17 cellular contexts compared by ENCODE assay signal in genomic region chr18:79503406-79503805, GRCh38.
DNase-seq lines count a peak whose midpoint lies in the region; ATAC-seq and TF ChIP-seq lines count a peak whose summit lies in the region.
"Had no signal": no experiment of that assay in that cellular context is flagged by ENCODE, and none has a peak within 500 bp of the region (broad histone marks: within the 10 kb centered on the region; RNA-seq: fewer than 3 reads in every experiment).

No MANE protein-coding gene starts in this region.

- no peak overlapping the region for H3K27ac Mint-ChIP-seq in activated CD8-positive, alpha-beta memory T cell treated with anti-CD3 and anti-CD28 coated beads, Interleukin-2, amount 10 ng/mL, durations not matched to agents 7 days and 5 days
- H3K27ac Mint-ChIP-seq in IgD-negative memory B cell (peak overlapping the region in 2 of 3 donors; percentile 23 to 57), endothelial cell (ENCODE audit: unreplicated experiment) (no peak overlapping the region)
- no peak overlapping the region for H3K27ac Mint-ChIP-seq in stimulated activated effector memory CD8-positive, alpha-beta T cell treated with anti-CD3 and anti-CD28 coated beads, Interleukin-12 subunit alpha, Interleukin-12 subunit beta, amount 100 ng/mL, for 72 hours

- peaks cover 11% of the 10 kb centered on the region for H3K4me1 Mint-ChIP-seq in activated CD8-positive, alpha-beta memory T cell treated with anti-CD3 and anti-CD28 coated beads, Interleukin-2, amount 10 ng/mL, durations not matched to agents 7 days and 5 days
- peaks cover 34 to 37% (median 35%) of the 10 kb centered on the region in 3 donors for H3K4me1 Mint-ChIP-seq in IgD-negative memory B cell
- H3K4me1 Mint-ChIP-seq in endothelial cell (ENCODE audit: unreplicated experiment), result peaks cover 17% of the 10 kb centered on the region
- H3K4me1 Mint-ChIP-seq in stimulated activated effector memory CD8-positive, alpha-beta T cell treated with anti-CD3 and anti-CD28 coated beads, Interleukin-12 subunit alpha, Interleukin-12 subunit beta, amount 100 ng/mL, for 72 hours, result peaks cover 41% of the 10 kb centered on the region

- peaks cover 11% of the 10 kb centered on the region for H3K36me3 Mint-ChIP-seq in activated CD8-positive, alpha-beta memory T cell treated with anti-CD3 and anti-CD28 coated beads, Interleukin-2, amount 10 ng/mL, durations not matched to agents 7 days and 5 days
- H3K36me3 Mint-ChIP-seq in IgD-negative memory B cell (peaks cover 4% of the 10 kb centered on the region), endothelial cell (ENCODE audit: low read depth, unreplicated experiment) (peaks cover 29% of the 10 kb centered on the region)
- H3K36me3 Mint-ChIP-seq in stimulated activated effector memory CD8-positive, alpha-beta T cell treated with anti-CD3 and anti-CD28 coated beads, Interleukin-12 subunit alpha, Interleukin-12 subunit beta, amount 100 ng/mL, for 72 hours, result peaks cover 9% of the 10 kb centered on the region

- H3K27me3 Mint-ChIP-seq in activated CD8-positive, alpha-beta memory T cell treated with anti-CD3 and anti-CD28 coated beads, Interleukin-2, amount 10 ng/mL, durations not matched to agents 7 days and 5 days, result no peaks in the 10 kb centered on the region
- no peaks in the 10 kb centered on the region for H3K27me3 Mint-ChIP-seq in IgD-negative memory B cell
- H3K27me3 Mint-ChIP-seq in endothelial cell (ENCODE audit: unreplicated experiment), result peaks cover 25% of the 10 kb centered on the region

- H3K4me2 ChIP-seq in MM.1S (ENCODE audit: low read depth, low read length), result no peak overlapping the region
- H3K4me2 ChIP-seq: A549 had no signal

- CTCF ChIA-PET in activated CD8-positive, alpha-beta memory T cell treated with anti-CD3 and anti-CD28 coated beads, Interleukin-2, amount 10 ng/mL, durations not matched to agents 7 days and 5 days (lab: Charles Lee), result no interaction called here

- H3F3A ChIP-seq in MM.1S (ENCODE audit: insufficient read depth, low read length), result no peaks in the 10 kb centered on the region

- H3K79me2 ChIP-seq in MM.1S (ENCODE audit: low read length), result no peaks in the 10 kb centered on the region

- H3K4me3 ChIP-seq in MM.1S (ENCODE audit: low read length), result no peak overlapping the region
- H3K4me3 ChIP-seq: A549, body of pancreas had no signal

- H3K36me3 ChIP-seq in MM.1S (replicated peaks; ENCODE audit: insufficient read depth, low read length), result no peaks in the 10 kb centered on the region

- H4K20me1 ChIP-seq in MM.1S (ENCODE audit: insufficient read depth, low read length), result no peaks in the 10 kb centered on the region

- no peak for ATAC-seq in activated CD8-positive, alpha-beta memory T cell treated with anti-CD3 and anti-CD28 coated beads, Interleukin-2, amount 10 ng/mL, durations not matched to agents 7 days and 5 days
- peak; percentile 25 for ATAC-seq in stimulated activated effector memory CD8-positive, alpha-beta T cell treated with anti-CD3 and anti-CD28 coated beads, Interleukin-12 subunit alpha, Interleukin-12 subunit beta, amount 100 ng/mL, for 72 hours
- no peak for ATAC-seq in HG03280 (IDR thresholded peaks at IDR 0.05; ENCODE audit: unreplicated experiment)
- ATAC-seq: A549, body of pancreas, left cardiac atrium had no signal

- H2AFZ ChIP-seq in MM.1S (ENCODE audit: low read length), result no peak overlapping the region

- H3K4me3 Mint-ChIP-seq in activated CD8-positive, alpha-beta memory T cell treated with anti-CD3 and anti-CD28 coated beads, Interleukin-2, amount 10 ng/mL, durations not matched to agents 7 days and 5 days, result no peak overlapping the region
- H3K4me3 Mint-ChIP-seq in IgD-negative memory B cell (no peak overlapping the region), endothelial cell (ENCODE audit: unreplicated experiment) (peak overlapping the region; percentile 56)
- H3K4me3 Mint-ChIP-seq in stimulated activated effector memory CD8-positive, alpha-beta T cell treated with anti-CD3 and anti-CD28 coated beads, Interleukin-12 subunit alpha, Interleukin-12 subunit beta, amount 100 ng/mL, for 72 hours, result no peak overlapping the region

- no peaks in the 10 kb centered on the region for H3K9me2 ChIP-seq in MM.1S (replicated peaks; ENCODE audit: insufficient read depth, low read length)

- H3K27ac ChIP-seq in MM.1S (ENCODE audit: low read length), result no peak overlapping the region
- H3K27ac ChIP-seq: A549, body of pancreas, RWPE1 had no signal

- peak; percentile 46 for DNase-seq in activated CD8-positive, alpha-beta memory T cell treated with anti-CD3 and anti-CD28 coated beads, Interleukin-2, amount 50 U/mL, for 48 hours
- no peak for DNase-seq in activated CD8-positive, alpha-beta memory T cell treated with anti-CD3 and anti-CD28 coated beads, Interleukin-2, amount 10 ng/mL, durations not matched to agents 7 days and 5 days
- DNase-seq in endothelial cell (ENCODE audit: low spot score) (no peak), MM.1S (no peak), ecto neural progenitor cell (ENCODE audit: low spot score) (no peak)
- DNase-seq in stimulated activated effector memory CD8-positive, alpha-beta T cell treated with anti-CD3 and anti-CD28 coated beads, Interleukin-12 subunit alpha, Interleukin-12 subunit beta, amount 100 ng/mL, for 72 hours (ENCODE audit: low spot score in 2 of 2), result no peak
- DNase-seq: activated CD4-positive, alpha-beta T cell treated with anti-CD3 and anti-CD28 coated beads for 1 hour; activated CD8-positive, alpha-beta memory T cell treated with anti-CD3 and anti-CD28 coated beads, Interleukin-2, amount 50 U/mL, for 4 hours; NCI-H1417; NCI-H510A treated with DMSO at 0.1 percent for 48 hours; substantia nigra had no signal

- peaks cover 16% of the 10 kb centered on the region for H3K9me3 Mint-ChIP-seq in activated CD8-positive, alpha-beta memory T cell treated with anti-CD3 and anti-CD28 coated beads, Interleukin-2, amount 10 ng/mL, durations not matched to agents 7 days and 5 days (ENCODE audit: low read depth)
- H3K9me3 Mint-ChIP-seq in IgD-negative memory B cell (peaks cover 1 to 6% (median 3%) of the 10 kb centered on the region in 3 donors), endothelial cell (ENCODE audit: unreplicated experiment) (peaks cover 7% of the 10 kb centered on the region)
- peaks cover 17% of the 10 kb centered on the region for H3K9me3 Mint-ChIP-seq in stimulated activated effector memory CD8-positive, alpha-beta T cell treated with anti-CD3 and anti-CD28 coated beads, Interleukin-12 subunit alpha, Interleukin-12 subunit beta, amount 100 ng/mL, for 72 hours

- H3K4me1 ChIP-seq in MM.1S (ENCODE audit: low read length), result no peaks in the 10 kb centered on the region
- H3K4me1 ChIP-seq: A549 had no signal

- TF ChIP-seq CTCF in endothelial cell (IDR thresholded peaks at IDR 0.05; ENCODE audit: unreplicated experiment), result no peak
- no peak for TF ChIP-seq CTCF in MM.1S (IDR thresholded peaks at IDR 0.05; ENCODE audit: low read length)

- no peaks in the 10 kb centered on the region for H3K27me3 ChIP-seq in MM.1S (replicated peaks; ENCODE audit: insufficient read depth, low read length)
- H3K27me3 ChIP-seq: body of pancreas had no signal

- no peaks in the 10 kb centered on the region for H3K9me3 ChIP-seq in MM.1S (replicated peaks; ENCODE audit: insufficient read depth, low read length)
- H3K9me3 ChIP-seq: A549 had no signal

- H3K9ac ChIP-seq in MM.1S (ENCODE audit: low read length), result no peak overlapping the region

Comparison
In these comparisons a context has a peak if more than half of its experiments do, and no peak if none do; other contexts are left out.
1. H3K27ac Mint-ChIP-seq: peak in IgD-negative memory B cell (2 of 3); none in activated CD8-positive, alpha-beta memory T cell treated with anti-CD3 and anti-CD28 coated beads, Interleukin-2, amount 10 ng/mL, durations not matched to agents 7 days and 5 days (single experiment), endothelial cell (single experiment) and stimulated activated effector memory CD8-positive, alpha-beta T cell treated with anti-CD3 and anti-CD28 coated beads, Interleukin-12 subunit alpha, Interleukin-12 subunit beta, amount 100 ng/mL, for 72 hours (single experiment).